ENCODE assay signal across 1 cellular context in the genomic region with DNA sequence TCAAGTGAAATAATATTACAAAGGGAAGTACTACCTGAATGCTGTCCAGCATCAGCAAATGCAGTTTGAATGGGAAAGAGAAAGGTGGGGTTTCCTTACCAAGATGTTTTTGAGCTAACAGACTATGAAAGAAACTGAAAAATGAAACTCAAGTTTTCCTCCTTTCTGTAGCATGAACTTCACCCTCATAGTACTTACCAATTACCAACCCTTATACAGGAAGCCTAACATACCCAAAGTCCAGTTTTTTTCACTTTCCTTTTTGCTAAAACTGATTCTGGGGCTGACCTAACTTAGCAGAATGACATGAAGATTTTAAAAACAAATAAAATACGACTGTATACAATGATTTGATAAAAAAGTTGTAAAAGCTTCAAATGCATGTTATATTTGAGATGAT.
TF ChIP-seq lines count a peak whose summit lies in the region.

No MANE protein-coding gene starts in this region.

TF ChIP-seq in WTC11, 78 proteins besides CTCF, POLR2A, EP300 and RAD21 (continued from another document):
- TF ChIP-seq, protein P1, sequence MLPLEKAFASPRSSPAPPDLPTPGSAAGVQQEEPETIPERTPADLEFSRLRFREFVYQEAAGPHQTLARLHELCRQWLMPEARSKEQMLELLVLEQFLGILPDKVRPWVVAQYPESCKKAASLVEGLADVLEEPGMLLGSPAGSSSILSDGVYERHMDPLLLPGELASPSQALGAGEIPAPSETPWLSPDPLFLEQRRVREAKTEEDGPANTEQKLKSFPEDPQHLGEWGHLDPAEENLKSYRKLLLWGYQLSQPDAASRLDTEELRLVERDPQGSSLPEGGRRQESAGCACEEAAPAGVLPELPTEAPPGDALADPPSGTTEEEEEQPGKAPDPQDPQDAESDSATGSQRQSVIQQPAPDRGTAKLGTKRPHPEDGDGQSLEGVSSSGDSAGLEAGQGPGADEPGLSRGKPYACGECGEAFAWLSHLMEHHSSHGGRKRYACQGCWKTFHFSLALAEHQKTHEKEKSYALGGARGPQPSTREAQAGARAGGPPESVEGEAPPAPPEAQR (CRISPR knock-in tag; IDR thresholded peaks at IDR 0.05) = no peak
